Comparison of ENCODE assay signal across 8 cellular contexts in the genomic region with DNA sequence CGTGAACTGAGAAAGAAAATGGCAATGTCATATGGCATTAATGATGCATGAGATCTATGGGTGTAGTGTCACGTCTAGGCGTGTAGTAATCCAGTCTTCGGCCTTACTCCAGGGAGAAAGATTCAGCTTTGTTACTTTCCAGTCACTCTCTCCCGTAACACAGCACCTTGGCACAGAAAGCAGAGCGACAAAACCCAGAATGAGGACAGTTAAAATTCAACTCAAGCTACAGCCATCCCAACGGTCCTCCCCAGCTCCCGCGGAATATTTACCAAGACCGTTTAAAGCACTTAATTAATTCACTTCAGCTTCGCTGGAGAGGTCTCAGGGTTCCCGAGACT. TPM values are rescaled to one million over a fixed set of nuclear protein-coding genes. Genes with fewer than 3 reads are reported as not detected.
A peak's percentile ranks its signal among the peaks of the same experiment; 100 is the strongest.
DNase-seq lines count a peak whose midpoint lies in the region; ATAC-seq lines count a peak whose summit lies in the region.

No MANE protein-coding gene starts in this region.

- H3K4me3 Mint-ChIP-seq in stimulated activated naive CD8-positive, alpha-beta T cell treated with anti-CD3 and anti-CD28 coated beads, Interleukin-15, Interleukin-2, amounts not matched to agents 100 ng/mL and 50 ng/mL, for 24 hours = peak overlapping the region; percentile 78

- H3K27me3 ChIP-seq in muscle layer of duodenum (ENCODE audit: low read depth, low read length) = no peaks in the 10 kb centered on the region

- no peaks in the 10 kb centered on the region for H3K9me3 Mint-ChIP-seq in stimulated activated naive CD8-positive, alpha-beta T cell treated with anti-CD3 and anti-CD28 coated beads, Interleukin-15, Interleukin-2, amounts not matched to agents 100 ng/mL and 50 ng/mL, for 24 hours

- H3K36me3 ChIP-seq in muscle layer of duodenum (ENCODE audit: control insufficient read depth in 1 of 2, insufficient read depth in 2 of 2, low read length in 2 of 2) = peaks cover 0 to 12% of the 10 kb centered on the region in 2 donors

- peak overlapping the region; percentile 67 for H3K27ac ChIP-seq in muscle layer of duodenum (ENCODE audit: low read length)

- no peak for DNase-seq in stimulated activated naive CD8-positive, alpha-beta T cell treated with anti-CD3 and anti-CD28 coated beads, Interleukin-15, Interleukin-2, amounts not matched to agents 100 U/mL and 50 U/mL, for 24 hours
- DNase-seq in dermis blood vessel endothelial cell = peak; percentile 42
- DNase-seq in hippocampal formation (lab: John Stamatoyannopoulos, UW) = no peak
- DNase-seq in NCI-H128 (lab: John Stamatoyannopoulos, UW; ENCODE audit: unreplicated experiment) = no peak

- peaks cover 34% of the 10 kb centered on the region for H3K27me3 Mint-ChIP-seq in stimulated activated naive CD8-positive, alpha-beta T cell treated with anti-CD3 and anti-CD28 coated beads, Interleukin-15, Interleukin-2, amounts not matched to agents 100 ng/mL and 50 ng/mL, for 24 hours

- H3K4me3 ChIP-seq in muscle layer of duodenum (ENCODE audit: low read depth in 1 of 2, low read length in 2 of 2) = peak overlapping the region; percentile 79 to 87

- peaks cover 0 to 23% of the 10 kb centered on the region in 2 donors for H3K4me1 ChIP-seq in muscle layer of duodenum (ENCODE audit: control insufficient read depth in 1 of 2, insufficient read depth in 2 of 2, low read length in 2 of 2)

- H3K4me1 Mint-ChIP-seq in stimulated activated naive CD8-positive, alpha-beta T cell treated with anti-CD3 and anti-CD28 coated beads, Interleukin-15, Interleukin-2, amounts not matched to agents 100 ng/mL and 50 ng/mL, for 24 hours (ENCODE audit: low read depth) = peaks cover 46% of the 10 kb centered on the region

- no peak overlapping the region for H3K27ac Mint-ChIP-seq in stimulated activated naive CD8-positive, alpha-beta T cell treated with anti-CD3 and anti-CD28 coated beads, Interleukin-15, Interleukin-2, amounts not matched to agents 100 ng/mL and 50 ng/mL, for 24 hours

- ATAC-seq in stimulated activated naive CD8-positive, alpha-beta T cell treated with anti-CD3 and anti-CD28 coated beads, Interleukin-15, Interleukin-2, amounts not matched to agents 100 U/mL and 50 U/mL, for 24 hours = no peak
- ATAC-seq in GM21576 (IDR thresholded peaks at IDR 0.05; ENCODE audit: unreplicated experiment) = no peak
- no peak for ATAC-seq in GM19452 (IDR thresholded peaks at IDR 0.05; ENCODE audit: unreplicated experiment)

- H3K9me3 ChIP-seq in muscle layer of duodenum (ENCODE audit: control insufficient read depth in 1 of 2, low read length in 2 of 2) = no peaks in the 10 kb centered on the region

- H3K36me3 Mint-ChIP-seq in stimulated activated naive CD8-positive, alpha-beta T cell treated with anti-CD3 and anti-CD28 coated beads, Interleukin-15, Interleukin-2, amounts not matched to agents 100 ng/mL and 50 ng/mL, for 24 hours (ENCODE audit: low read depth) = no peaks in the 10 kb centered on the region

RNA-seq across cellular contexts. Expression of gene CRIM1, which starts 0.8 kb away (rescaled TPM):
- total RNA-seq in dermis blood vessel endothelial cell = 765 and 891 TPM in 2 replicates
